ENCODE assay signal across 9 cellular contexts in the genomic region with DNA sequence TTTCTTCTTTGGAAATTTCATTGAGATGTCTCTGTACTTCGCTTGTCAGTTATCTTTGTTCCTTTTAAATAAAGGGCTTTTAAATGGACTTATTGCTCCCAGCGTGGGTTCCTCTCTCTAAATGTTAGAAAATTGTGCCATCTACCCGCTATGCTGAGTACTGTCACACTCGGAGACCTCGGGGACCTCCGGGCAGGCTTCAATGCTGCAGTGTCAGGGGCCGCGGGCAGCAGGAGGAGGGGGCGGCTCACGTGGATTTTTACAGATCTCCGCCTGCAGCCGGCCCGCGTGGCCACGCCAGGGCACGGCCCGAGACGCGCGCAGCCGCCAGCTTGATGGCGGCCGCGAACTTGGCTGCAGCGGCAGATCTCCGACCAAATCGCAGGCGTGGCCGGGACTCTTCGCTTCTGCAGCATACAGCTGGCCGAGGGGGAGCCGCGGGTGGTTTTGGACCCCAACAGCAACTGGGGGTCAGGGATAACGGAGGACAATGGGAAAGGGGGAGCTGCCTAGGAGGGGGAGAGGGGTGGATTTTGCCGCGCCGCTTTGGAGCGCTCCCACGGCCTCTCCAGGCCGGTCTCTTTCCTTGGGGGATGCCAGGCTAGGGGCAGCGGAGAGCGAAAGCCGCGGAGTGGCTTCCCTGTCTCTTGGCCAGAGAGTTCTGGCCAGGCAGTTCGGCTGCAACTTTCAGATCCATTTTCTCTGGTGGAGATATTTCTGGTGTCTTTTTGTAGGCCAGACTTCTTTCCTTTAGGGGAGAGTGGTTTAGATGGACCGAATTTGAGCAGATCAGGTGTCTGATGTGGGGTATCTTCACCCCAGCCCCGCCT. TPM values are rescaled to one million over a fixed set of nuclear protein-coding genes. Genes with fewer than 3 reads are reported as not detected.
DNase-seq lines count a peak whose midpoint lies in the region; ATAC-seq, FAIRE-seq and TF ChIP-seq lines count a peak whose summit lies in the region.
"Had no signal": no experiment of that assay in that cellular context is flagged by ENCODE, and none has a peak within 500 bp of the region (broad histone marks: within the 10 kb centered on the region; RNA-seq: fewer than 3 reads in every experiment).

No MANE protein-coding gene starts in this region.

- TF ChIP-seq CTCF in A549 (IDR thresholded peaks at IDR 0.05): peak; percentile 87
- TF ChIP-seq CTCF in RWPE1 (conservative IDR thresholded peaks at IDR 0.05; ENCODE audit: low read depth): peak; percentile 74
- peak; percentile 59 to 64 (median 59) for TF ChIP-seq CTCF in esophagus muscularis mucosa (IDR thresholded peaks at IDR 0.05)

- DNase-seq in A549 (ENCODE audit: low read depth in 1 of 2, low spot score in 1 of 2) (peak; percentile 80 to 94), RWPE1 (ENCODE audit: low spot score) (peak; percentile 64), esophagus muscularis mucosa (ENCODE audit: extremely low spot score) (no peak)
- no peak for DNase-seq in stimulated activated CD4-positive, alpha-beta T cell treated with anti-CD3 and anti-CD28 coated beads, Interleukin-4, amount 100 ng/mL, for 4 hours
- DNase-seq: naive B cell had no signal

- 20% methylated on average over 36 of the region's 47 CpGs for WGBS in A549 (ENCODE audit: missing lambda C conversion rate)
- WGBS in esophagus muscularis mucosa: 8% methylated on average over 36 of the region's 47 CpGs

- CTCF ChIA-PET in A549 (lab: Yijun Ruan, JAX) (interaction anchor here (0.6 to 13.3 kb wide), 19 partner anchors 10 to 1676 kb away, joined by 3 to 280 read pairs (median 3); partner anchors contain the start of gene NR2F2), RWPE1 (lab: Yijun Ruan, JAX) (interaction anchor here (0.6 to 0.7 kb wide), 3 partner anchors 10 to 1076 kb away, joined by 3 to 6 read pairs (median 5); no protein-coding TSS in a partner anchor)

- peak overlapping the region; percentile 51 to 76 for H3K27ac ChIP-seq in A549
- peak overlapping the region; percentile 7; the same call in 1 of the 2 replicates for H3K27ac ChIP-seq in RWPE1
- H3K27ac ChIP-seq in esophagus muscularis mucosa (replicated peaks in 1 of 4): peak overlapping the region; percentile 94 to 97 (median 94)

- POLR2A ChIA-PET in A549 (lab: Yijun Ruan, JAX) (interaction anchor here (1.1 to 1.2 kb wide), 3 partner anchors 15 to 1086 kb away, joined by 3 read pairs; partner anchors contain the start of gene NR2F2), RWPE1 (lab: Yijun Ruan, JAX; ENCODE audit: low non-redundant PET) (no interaction called here)

- intact Hi-C loops in esophagus muscularis mucosa (cut with DNase I): no loop called here

- H3K9me3 ChIP-seq in A549: no peaks in the 10 kb centered on the region
- no peaks in the 10 kb centered on the region for H3K9me3 ChIP-seq in esophagus muscularis mucosa
- no peaks in the 10 kb centered on the region for H3K9me3 ChIP-seq in mucosa of stomach (ENCODE audit: control insufficient read depth, low read length)

- peak overlapping the region; percentile 27 for H3K9ac ChIP-seq in mucosa of stomach (ENCODE audit: low read length)

- H3K4me2 ChIP-seq in A549: peak overlapping the region; percentile 81

- peak; percentile 79 to 89 for ATAC-seq in A549
- ATAC-seq in GM18508 (IDR thresholded peaks at IDR 0.05; ENCODE audit: insufficient read depth, unreplicated experiment): peak; percentile 57
- ATAC-seq in HG03575 (IDR thresholded peaks at IDR 0.05; ENCODE audit: extremely low read depth, insufficient number of reproducible peaks, low FRiP score, unreplicated experiment): peak; percentile 60
- no peak for ATAC-seq in GM21526 (IDR thresholded peaks at IDR 0.05; ENCODE audit: low FRiP score, unreplicated experiment)

- no peaks in the 10 kb centered on the region for H3K27me3 ChIP-seq in esophagus muscularis mucosa
- no peaks in the 10 kb centered on the region for H3K27me3 ChIP-seq in mucosa of stomach (ENCODE audit: control insufficient read depth, insufficient read depth, low read length)

- H3K4me3 ChIP-seq in A549 (peak overlapping the region; percentile 46), esophagus muscularis mucosa (peak overlapping the region; percentile 77 to 84 (median 80)), mucosa of stomach (ENCODE audit: low read length) (no peak overlapping the region)

- TF ChIP-seq RAD21 in A549 (conservative IDR thresholded peaks at IDR 0.05 in 1 of 2, IDR thresholded peaks at IDR 0.05 in 1 of 2): peak; percentile 94 to 96

- H3K4me1 ChIP-seq in A549 (peaks cover 14% of the 10 kb centered on the region; the same call in 2 of the 3 replicates), esophagus muscularis mucosa (peaks cover 9 to 94% (median 90%) of the 10 kb centered on the region in 4 donors), mucosa of stomach (ENCODE audit: control insufficient read depth, insufficient read depth, low read length) (peaks cover 17% of the 10 kb centered on the region)

- TF ChIP-seq POLR2A in A549 (IDR thresholded peaks at IDR 0.05; ENCODE audit: low read length) (no peak), esophagus muscularis mucosa (IDR thresholded peaks at IDR 0.05; ENCODE audit: low read depth) (no peak)

- no peak for FAIRE-seq in A549 (lab: Jason Lieb, UNC)

- TF ChIP-seq EP300 in A549 (IDR thresholded peaks at IDR 0.05): no peak
- TF ChIP-seq EP300 in esophagus muscularis mucosa (IDR thresholded peaks at IDR 0.05): no peak

- H3K36me3 ChIP-seq in esophagus muscularis mucosa: no peaks in the 10 kb centered on the region
- no peaks in the 10 kb centered on the region for H3K36me3 ChIP-seq in mucosa of stomach (ENCODE audit: control insufficient read depth, insufficient read depth, low read length)

TF ChIP-seq in A549, 52 proteins besides CTCF, POLR2A, EP300 and RAD21:
- TF ChIP-seq GATA3 (IDR thresholded peaks at IDR 0.05; ENCODE audit: borderline replicate concordance): 0 out of 2 replicates have a peak, but pooled peaks have one; percentile 11
- no peak for TF ChIP-seq RNF2 (IDR thresholded peaks at IDR 0.05; ENCODE audit: borderline replicate concordance, low read depth)
- peak; percentile 90 for TF ChIP-seq SMC3 (IDR thresholded peaks at IDR 0.05)
- no peak for TF ChIP-seq TP53 (CRISPR knock-in tag; IDR thresholded peaks at IDR 0.05)
- peak; percentile 87 for TF ChIP-seq KDM5A (IDR thresholded peaks at IDR 0.05)
- TF ChIP-seq, protein P1, sequence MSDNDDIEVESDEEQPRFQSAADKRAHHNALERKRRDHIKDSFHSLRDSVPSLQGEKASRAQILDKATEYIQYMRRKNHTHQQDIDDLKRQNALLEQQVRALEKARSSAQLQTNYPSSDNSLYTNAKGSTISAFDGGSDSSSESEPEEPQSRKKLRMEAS (IDR thresholded peaks at IDR 0.05): peak; percentile 47; the same call in 1 of the 2 replicates
- TF ChIP-seq RCOR1 (IDR thresholded peaks at IDR 0.05; ENCODE audit: low read depth, low read length): no peak
- TF ChIP-seq RFX5 (IDR thresholded peaks at IDR 0.05): 0 out of 2 replicates have a peak, but pooled peaks have one; percentile 31
TF ChIP-seq in A549: peak in this region for 5.

RNA-seq across cellular contexts. Expression of gene NR2F2, which starts 15.3 kb away (rescaled TPM):
- polyA plus RNA-seq in A549 (2011; rRNA removed) (11.8 and 14.4 TPM in 2 replicates), A549 (2017; fragmentation: RNase III; extraction: RNeasy Plus Mini Kit Qiagen cat#74134 plus additional on column Dnase treatment) (14.4 to 15.7 TPM (median 15.3 TPM) in 3 replicates)
- polyA plus RNA-seq in A549 (2012; cell fraction: cytosol; rRNA removed): 14.2 and 17.8 TPM in 2 replicates
- 10.9 and 18.7 TPM in 2 replicates for polyA plus RNA-seq in A549 (2012; cell fraction: nucleus; rRNA removed)
- polyA minus RNA-seq in A549 (2011; rRNA and poly(A)+ RNA removed): 5.7 and 14.9 TPM in 2 replicates
- 100 to 1,000 TPM in 2 of 4 donors, 10 to 100 TPM in 2; 42.7 to 131 (median 83.6) TPM for total RNA-seq in esophagus muscularis mucosa

Comparison
In these comparisons a context has a peak if more than half of its experiments do, and no peak if none do; other contexts are left out.
1. DNase-seq: peak in A549 (2 of 2) and RWPE1 (single experiment); none in esophagus muscularis mucosa (single experiment) and stimulated activated CD4-positive, alpha-beta T cell treated with anti-CD3 and anti-CD28 coated beads, Interleukin-4, amount 100 ng/mL, for 4 hours (0 of 2).
2. H3K27ac ChIP-seq: peak in every context shown above with its lines; median percentile 94 in esophagus muscularis mucosa; 64 in A549; 7 in RWPE1.
3. Peak in every context shown above with its lines, with median percentiles within 50 percentile points of each other: CTCF ChIP-seq.